1 cellular context compared by ENCODE assay signal in genomic region chr1:18233176-18233864, GRCh38.
TF ChIP-seq lines count a peak whose summit lies in the region.

No MANE protein-coding gene starts in this region.

TF ChIP-seq in H1, 55 proteins besides CTCF, POLR2A, EP300 and RAD21 (continued from another document):
- TF ChIP-seq ATF2 (IDR thresholded peaks at IDR 0.05; ENCODE audit: low read length) (peak; percentile 67; the same call in 1 of the 2 replicates), HDAC6 (IDR thresholded peaks at IDR 0.05; ENCODE audit: low read depth, low read length) (no peak), NANOG (IDR thresholded peaks at IDR 0.05; ENCODE audit: insufficient read depth, low read depth, low read length, poor library complexity, severe bottlenecking) (no peak), TAF7 (optimal IDR thresholded peaks at IDR 0.05; ENCODE audit: borderline replicate concordance, low read depth, low read length) (no peak), CHD2 (IDR thresholded peaks at IDR 0.05; ENCODE audit: low read length) (no peak), SUZ12 (IDR thresholded peaks at IDR 0.05; ENCODE audit: low read length) (no peak)
